In genomic region chr2:96508521-96509113, GRCh38 we compare ENCODE assay signal across 1 cellular context.
TF ChIP-seq lines count a peak whose summit lies in the region.

No MANE protein-coding gene starts in this region.

TF ChIP-seq in HepG2, 621 proteins besides CTCF, POLR2A, EP300 and RAD21 (continued from another document):
- TF ChIP-seq BRF2 (CRISPR knock-in tag; IDR thresholded peaks at IDR 0.05) (no peak), ZSCAN20 (CRISPR knock-in tag; IDR thresholded peaks at IDR 0.05; ENCODE audit: borderline replicate concordance) (no peak), MAFK (conservative IDR thresholded peaks at IDR 0.05 in 1 of 2, IDR thresholded peaks at IDR 0.05 in 1 of 2; ENCODE audit: low read length in 2 of 2) (no peak), NFAT5 (CRISPR knock-in tag; IDR thresholded peaks at IDR 0.05) (no peak), MED8 (CRISPR knock-in tag; IDR thresholded peaks at IDR 0.05; ENCODE audit: insufficient replicate concordance) (peak; percentile 14), BRD4 (CRISPR knock-in tag; IDR thresholded peaks at IDR 0.05) (0 out of 2 replicates have a peak, but pooled peaks have one; percentile 47), UBTF (CRISPR knock-in tag; IDR thresholded peaks at IDR 0.05) (no peak), NFE2L2 (IDR thresholded peaks at IDR 0.05; ENCODE audit: low read length) (no peak), MEF2D (CRISPR knock-in tag; IDR thresholded peaks at IDR 0.05) (no peak; the same call in 1 of the 2 replicates), ZNF543 (CRISPR knock-in tag; IDR thresholded peaks at IDR 0.05) (0 out of 2 replicates have a peak, but pooled peaks have one; percentile 34), FOXC1 (CRISPR knock-in tag; IDR thresholded peaks at IDR 0.05; ENCODE audit: borderline replicate concordance) (no peak), KMT2B (CRISPR knock-in tag; IDR thresholded peaks at IDR 0.05) (no peak), MAFG (CRISPR knock-in tag; IDR thresholded peaks at IDR 0.05) (no peak), RXRA (CRISPR knock-in tag; IDR thresholded peaks at IDR 0.05) (peak; percentile 4; the same call in 1 of the 2 replicates), NR1H2 (CRISPR knock-in tag; IDR thresholded peaks at IDR 0.05; ENCODE audit: borderline replicate concordance, low read depth) (no peak), ZNF766 (CRISPR knock-in tag; IDR thresholded peaks at IDR 0.05; ENCODE audit: borderline replicate concordance) (no peak), ZNF24 (IDR thresholded peaks at IDR 0.05) (no peak), RNF2 (conservative IDR thresholded peaks at IDR 0.05; ENCODE audit: low read depth) (no peak), ZSCAN22 (CRISPR knock-in tag; IDR thresholded peaks at IDR 0.05) (no peak), MTA1 (CRISPR knock-in tag; IDR thresholded peaks at IDR 0.05; ENCODE audit: borderline replicate concordance) (no peak), ZNF557 (CRISPR knock-in tag; IDR thresholded peaks at IDR 0.05) (no peak), MTF2 (CRISPR knock-in tag; IDR thresholded peaks at IDR 0.05; ENCODE audit: borderline replicate concordance) (0 out of 2 replicates have a peak, but pooled peaks have one; percentile 17), ZSCAN5A (CRISPR knock-in tag; IDR thresholded peaks at IDR 0.05; ENCODE audit: borderline replicate concordance) (no peak), REXO4 (CRISPR knock-in tag; IDR thresholded peaks at IDR 0.05; ENCODE audit: borderline replicate concordance) (no peak), ZNF761 (CRISPR knock-in tag; conservative IDR thresholded peaks at IDR 0.05) (0 out of 2 replicates have a peak, but pooled peaks have one; percentile 17), ZFX (CRISPR knock-in tag; IDR thresholded peaks at IDR 0.05; ENCODE audit: low read depth) (0 out of 2 replicates have a peak, but pooled peaks have one; percentile 7), NFYB (CRISPR knock-in tag; IDR thresholded peaks at IDR 0.05) (no peak), ZNF282 (IDR thresholded peaks at IDR 0.05; ENCODE audit: partially characterized antibody) (no peak), ZNF609 (CRISPR knock-in tag; IDR thresholded peaks at IDR 0.05; ENCODE audit: borderline replicate concordance) (0 out of 2 replicates have a peak, but pooled peaks have one; percentile 13), MIER3 (CRISPR knock-in tag; IDR thresholded peaks at IDR 0.05; ENCODE audit: borderline replicate concordance) (no peak), SP5 (CRISPR knock-in tag; IDR thresholded peaks at IDR 0.05; ENCODE audit: borderline replicate concordance, low read depth) (no peak)
- TF ChIP-seq, protein P1, sequence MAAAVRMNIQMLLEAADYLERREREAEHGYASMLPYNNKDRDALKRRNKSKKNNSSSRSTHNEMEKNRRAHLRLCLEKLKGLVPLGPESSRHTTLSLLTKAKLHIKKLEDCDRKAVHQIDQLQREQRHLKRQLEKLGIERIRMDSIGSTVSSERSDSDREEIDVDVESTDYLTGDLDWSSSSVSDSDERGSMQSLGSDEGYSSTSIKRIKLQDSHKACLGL (CRISPR knock-in tag; IDR thresholded peaks at IDR 0.05) = 0 out of 2 replicates have a peak, but pooled peaks have one; percentile 10
- TF ChIP-seq, protein P2, sequence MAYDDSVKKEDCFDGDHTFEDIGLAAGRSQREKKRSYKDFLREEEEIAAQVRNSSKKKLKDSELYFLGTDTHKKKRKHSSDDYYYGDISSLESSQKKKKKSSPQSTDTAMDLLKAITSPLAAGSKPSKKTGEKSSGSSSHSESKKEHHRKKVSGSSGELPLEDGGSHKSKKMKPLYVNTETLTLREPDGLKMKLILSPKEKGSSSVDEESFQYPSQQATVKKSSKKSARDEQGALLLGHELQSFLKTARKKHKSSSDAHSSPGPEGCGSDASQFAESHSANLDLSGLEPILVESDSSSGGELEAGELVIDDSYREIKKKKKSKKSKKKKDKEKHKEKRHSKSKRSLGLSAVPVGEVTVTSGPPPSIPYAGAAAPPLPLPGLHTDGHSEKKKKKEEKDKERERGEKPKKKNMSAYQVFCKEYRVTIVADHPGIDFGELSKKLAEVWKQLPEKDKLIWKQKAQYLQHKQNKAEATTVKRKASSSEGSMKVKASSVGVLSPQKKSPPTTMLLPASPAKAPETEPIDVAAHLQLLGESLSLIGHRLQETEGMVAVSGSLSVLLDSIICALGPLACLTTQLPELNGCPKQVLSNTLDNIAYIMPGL (CRISPR knock-in tag; IDR thresholded peaks at IDR 0.05; ENCODE audit: borderline replicate concordance in 1 of 2, low read depth in 1 of 2) = no peak
- TF ChIP-seq, protein P3, sequence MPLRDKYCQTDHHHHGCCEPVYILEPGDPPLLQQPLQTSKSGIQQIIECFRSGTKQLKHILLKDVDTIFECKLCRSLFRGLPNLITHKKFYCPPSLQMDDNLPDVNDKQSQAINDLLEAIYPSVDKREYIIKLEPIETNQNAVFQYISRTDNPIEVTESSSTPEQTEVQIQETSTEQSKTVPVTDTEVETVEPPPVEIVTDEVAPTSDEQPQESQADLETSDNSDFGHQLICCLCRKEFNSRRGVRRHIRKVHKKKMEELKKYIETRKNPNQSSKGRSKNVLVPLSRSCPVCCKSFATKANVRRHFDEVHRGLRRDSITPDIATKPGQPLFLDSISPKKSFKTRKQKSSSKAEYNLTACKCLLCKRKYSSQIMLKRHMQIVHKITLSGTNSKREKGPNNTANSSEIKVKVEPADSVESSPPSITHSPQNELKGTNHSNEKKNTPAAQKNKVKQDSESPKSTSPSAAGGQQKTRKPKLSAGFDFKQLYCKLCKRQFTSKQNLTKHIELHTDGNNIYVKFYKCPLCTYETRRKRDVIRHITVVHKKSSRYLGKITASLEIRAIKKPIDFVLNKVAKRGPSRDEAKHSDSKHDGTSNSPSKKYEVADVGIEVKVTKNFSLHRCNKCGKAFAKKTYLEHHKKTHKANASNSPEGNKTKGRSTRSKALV (CRISPR knock-in tag; IDR thresholded peaks at IDR 0.05) = no peak
- TF ChIP-seq, protein P4, sequence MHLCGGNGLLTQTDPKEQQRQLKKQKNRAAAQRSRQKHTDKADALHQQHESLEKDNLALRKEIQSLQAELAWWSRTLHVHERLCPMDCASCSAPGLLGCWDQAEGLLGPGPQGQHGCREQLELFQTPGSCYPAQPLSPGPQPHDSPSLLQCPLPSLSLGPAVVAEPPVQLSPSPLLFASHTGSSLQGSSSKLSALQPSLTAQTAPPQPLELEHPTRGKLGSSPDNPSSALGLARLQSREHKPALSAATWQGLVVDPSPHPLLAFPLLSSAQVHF (CRISPR knock-in tag; IDR thresholded peaks at IDR 0.05) = no peak
TF ChIP-seq in HepG2: peak in this region for 14.
